ENCODE assay signal across 1 cellular context in the genomic region with DNA sequence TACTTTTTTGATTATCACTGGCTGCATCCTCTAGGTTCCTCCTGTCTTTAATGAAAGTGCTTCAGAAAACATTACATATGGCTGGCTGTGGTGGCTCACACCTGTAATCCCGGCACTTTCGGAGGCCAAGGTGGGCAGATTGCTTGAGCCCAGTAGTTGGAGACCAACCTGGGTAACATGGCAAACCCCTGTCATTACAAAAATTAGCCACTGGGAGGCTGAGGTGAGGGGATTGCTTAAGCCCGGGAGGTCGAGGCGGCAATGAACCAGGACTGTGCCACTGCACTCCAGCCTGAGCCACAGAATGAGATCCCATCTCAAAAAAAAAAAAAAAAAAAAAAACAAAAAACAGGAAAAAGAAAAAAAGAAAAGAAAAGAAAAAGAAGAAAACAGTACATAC.
TF ChIP-seq lines count a peak whose summit lies in the region.

No MANE protein-coding gene starts in this region.

TF ChIP-seq in HepG2, 621 proteins besides CTCF, POLR2A, EP300 and RAD21:
- TF ChIP-seq STAG1 (CRISPR knock-in tag; IDR thresholded peaks at IDR 0.05) = peak; percentile 14; the same call in 1 of the 2 replicates
- TF ChIP-seq CEBPG (CRISPR knock-in tag; IDR thresholded peaks at IDR 0.05) = 0 out of 2 replicates have a peak, but pooled peaks have one; percentile 18
- TF ChIP-seq, protein P1, sequence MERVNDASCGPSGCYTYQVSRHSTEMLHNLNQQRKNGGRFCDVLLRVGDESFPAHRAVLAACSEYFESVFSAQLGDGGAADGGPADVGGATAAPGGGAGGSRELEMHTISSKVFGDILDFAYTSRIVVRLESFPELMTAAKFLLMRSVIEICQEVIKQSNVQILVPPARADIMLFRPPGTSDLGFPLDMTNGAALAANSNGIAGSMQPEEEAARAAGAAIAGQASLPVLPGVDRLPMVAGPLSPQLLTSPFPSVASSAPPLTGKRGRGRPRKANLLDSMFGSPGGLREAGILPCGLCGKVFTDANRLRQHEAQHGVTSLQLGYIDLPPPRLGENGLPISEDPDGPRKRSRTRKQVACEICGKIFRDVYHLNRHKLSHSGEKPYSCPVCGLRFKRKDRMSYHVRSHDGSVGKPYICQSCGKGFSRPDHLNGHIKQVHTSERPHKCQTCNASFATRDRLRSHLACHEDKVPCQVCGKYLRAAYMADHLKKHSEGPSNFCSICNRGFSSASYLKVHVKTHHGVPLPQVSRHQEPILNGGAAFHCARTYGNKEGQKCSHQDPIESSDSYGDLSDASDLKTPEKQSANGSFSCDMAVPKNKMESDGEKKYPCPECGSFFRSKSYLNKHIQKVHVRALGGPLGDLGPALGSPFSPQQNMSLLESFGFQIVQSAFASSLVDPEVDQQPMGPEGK (CRISPR knock-in tag; IDR thresholded peaks at IDR 0.05) = no peak
- peak; percentile 5; the same call in 1 of the 2 replicates for TF ChIP-seq CEBPB (IDR thresholded peaks at IDR 0.05; ENCODE audit: borderline replicate concordance, low read depth, low read length)
